ENCODE assay signal across 14 cellular contexts in the genomic region with DNA sequence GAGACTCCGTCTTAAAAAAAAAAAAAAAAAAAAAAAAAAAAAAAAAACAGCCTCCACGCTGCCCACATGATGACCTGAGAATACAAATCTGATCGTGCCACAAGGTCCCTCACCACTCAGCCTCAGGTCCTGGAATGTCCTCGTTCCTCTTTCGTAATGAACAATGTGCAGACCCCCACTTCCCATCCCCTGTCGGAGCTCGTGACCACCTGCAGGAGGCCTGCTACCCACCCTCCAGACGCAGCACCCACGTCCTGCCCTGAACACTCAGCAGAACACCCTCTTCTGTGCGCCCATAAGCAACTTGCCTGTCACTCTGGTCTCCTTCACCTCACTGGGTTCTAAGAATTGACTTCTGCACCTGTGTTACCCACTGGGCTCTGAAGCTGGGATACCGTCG.
"Had no signal": no experiment of that assay in that cellular context is flagged by ENCODE, and none has a peak within 500 bp of the region (broad histone marks: within the 10 kb centered on the region; RNA-seq: fewer than 3 reads in every experiment).

No MANE protein-coding gene starts in this region.

- H3K27ac ChIP-seq: colonic mucosa, left lung, ovary, suprapubic skin, upper lobe of right lung had no signal

- H3K27ac Mint-ChIP-seq: activated CD8-positive, alpha-beta T cell treated with anti-CD3 and anti-CD28 coated beads, Interleukin-2, amount 10 ng/mL, durations not matched to agents 7 days and 5 days had no signal

- H3K4me3 Mint-ChIP-seq: activated CD8-positive, alpha-beta T cell treated with anti-CD3 and anti-CD28 coated beads, Interleukin-2, amount 10 ng/mL, durations not matched to agents 7 days and 5 days had no signal

- DNase-seq: activated CD4-positive, alpha-beta T cell treated with anti-CD3 and anti-CD28 coated beads for 1 hour; activated CD8-positive, alpha-beta memory T cell treated with anti-CD3 and anti-CD28 coated beads, Interleukin-2, amount 50 U/mL, for 48 hours; activated CD8-positive, alpha-beta T cell treated with anti-CD3 and anti-CD28 coated beads, Interleukin-2, amount 10 ng/mL, durations not matched to agents 7 days and 5 days; activated naive CD4-positive, alpha-beta T cell; colonic mucosa; effector CD4-positive, alpha-beta T cell; foreskin melanocyte; islet precursor cell; left lung; ovary; stimulated activated CD4-positive, alpha-beta T cell treated with anti-CD3 and anti-CD28 coated beads, Interleukin-12 subunit alpha, Interleukin-12 subunit beta, amount 100 ng/mL, for 4 hours; stimulated activated naive CD8-positive, alpha-beta T cell treated with anti-CD3 and anti-CD28 coated beads, Interleukin-15, Interleukin-2, amounts not matched to agents 100 U/mL and 50 U/mL, for 24 hours; upper lobe of right lung had no signal

- H3K4me1 ChIP-seq: colonic mucosa had no signal

- H3K36me3 ChIP-seq: colonic mucosa, left lung, ovary, suprapubic skin, upper lobe of right lung had no signal

- ATAC-seq: activated CD8-positive, alpha-beta T cell treated with anti-CD3 and anti-CD28 coated beads, Interleukin-2, amount 10 ng/mL, durations not matched to agents 7 days and 5 days; left lung; stimulated activated naive CD8-positive, alpha-beta T cell treated with anti-CD3 and anti-CD28 coated beads, Interleukin-15, Interleukin-2, amounts not matched to agents 100 U/mL and 50 U/mL, for 24 hours; upper lobe of right lung had no signal

- H3K27me3 ChIP-seq: colonic mucosa, left lung, ovary, suprapubic skin, upper lobe of right lung had no signal

- H3K4me3 ChIP-seq: colonic mucosa, left lung, ovary, suprapubic skin, upper lobe of right lung had no signal

- H3K9me3 ChIP-seq: colonic mucosa, ovary, suprapubic skin, upper lobe of right lung had no signal
